Comparison of ENCODE assay signal across 23 cellular contexts in the genomic region with DNA sequence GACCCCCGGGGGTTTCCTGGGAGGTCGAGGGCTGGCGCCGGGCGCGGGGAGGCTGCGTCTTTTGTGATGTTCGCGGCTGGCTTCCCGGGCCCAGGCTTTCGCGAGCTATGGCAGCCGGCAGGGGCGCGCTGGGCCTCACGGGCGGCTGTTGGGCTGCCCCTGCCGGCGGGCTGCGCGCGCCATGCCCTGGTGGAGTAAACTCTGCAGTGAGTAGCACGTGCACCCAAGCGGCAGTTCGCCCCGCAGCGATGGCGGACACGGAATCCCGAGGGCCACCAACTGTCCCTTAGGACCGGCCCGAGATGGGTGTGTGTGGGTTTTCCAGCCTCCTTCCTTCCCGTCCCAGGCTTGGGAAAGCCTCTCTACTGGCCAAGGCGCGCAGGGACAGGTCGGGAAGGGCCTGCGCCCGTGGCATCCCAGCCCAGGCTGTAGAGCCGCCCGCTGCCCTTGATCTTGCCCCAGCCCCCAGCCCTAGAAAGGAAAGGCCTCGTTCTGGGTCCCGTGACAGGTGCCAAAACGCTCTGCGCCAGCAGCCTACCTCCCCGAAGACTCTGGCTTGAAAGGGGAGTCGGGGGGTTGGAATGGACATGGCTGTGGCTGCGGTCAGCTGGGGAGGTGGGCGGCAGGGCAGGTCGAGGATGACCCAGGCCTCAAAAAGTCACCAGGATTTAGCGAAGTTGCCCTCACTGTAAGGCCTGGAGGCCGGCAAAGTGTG.
"Had no signal": no experiment of that assay in that cellular context is flagged by ENCODE, and none has a peak within 500 bp of the region (broad histone marks: within the 10 kb centered on the region; RNA-seq: fewer than 3 reads in every experiment).

No MANE protein-coding gene starts in this region.

- H3K4me1 ChIP-seq: foreskin keratinocyte, heart right ventricle, parathyroid adenoma, psoas muscle, suprapubic skin had no signal

- H3K4me1 Mint-ChIP-seq: activated CD4-positive, alpha-beta memory T cell treated with anti-CD3 and anti-CD28 coated beads, Interleukin-2, amount 10 ng/mL, durations not matched to agents 7 days and 5 days; activated T-helper 17 cell treated with anti-CD3 and anti-CD28 coated beads, Interleukin-2, amount 50 U/mL, for 72 hours; endodermal cell; naive B cell had no signal

- H3K9me3 ChIP-seq: heart right ventricle, psoas muscle, spleen, suprapubic skin, tibial nerve had no signal

- H3K4me3 Mint-ChIP-seq: activated CD4-positive, alpha-beta memory T cell treated with anti-CD3 and anti-CD28 coated beads, Interleukin-2, amount 10 ng/mL, durations not matched to agents 7 days and 5 days; activated CD4-positive, alpha-beta T cell treated with anti-CD3 and anti-CD28 coated beads, Interleukin-2, amount 10 ng/mL, durations not matched to agents 24 days and 14 days; activated T-cell treated with anti-CD3 and anti-CD28 coated beads, Interleukin-2, amount 50 U/mL, for 4 hours; activated T-helper 17 cell treated with anti-CD3 and anti-CD28 coated beads, Interleukin-2, amount 50 U/mL, for 72 hours; endodermal cell; naive B cell had no signal

- ATAC-seq: activated CD4-positive, CD25-positive, alpha-beta regulatory T cell treated with anti-CD3 and anti-CD28 coated beads, Interleukin-2, amount 50 U/mL, for 24 hours; activated T-cell treated with anti-CD3 and anti-CD28 coated beads, Interleukin-2, amount 50 U/mL, for 4 hours; activated T-helper 17 cell treated with anti-CD3 and anti-CD28 coated beads, Interleukin-2, amount 50 U/mL, for 72 hours; esophagus mucosa; foreskin keratinocyte; heart right ventricle; left ventricle myocardium superior; psoas muscle had no signal

- H3K27me3 ChIP-seq: foreskin keratinocyte, heart right ventricle, spleen, suprapubic skin, tibial nerve had no signal

- H3K36me3 Mint-ChIP-seq: naive B cell had no signal

- H3K27ac ChIP-seq: foreskin keratinocyte, heart right ventricle, parathyroid adenoma, psoas muscle, spleen, suprapubic skin, tibial nerve, WERI-Rb-1 had no signal

- H3K36me3 ChIP-seq: heart right ventricle, suprapubic skin, WERI-Rb-1 had no signal

- H3K4me3 ChIP-seq: heart right ventricle, psoas muscle, spleen, suprapubic skin, tibial nerve had no signal

- H3K9me3 Mint-ChIP-seq: activated CD4-positive, alpha-beta memory T cell treated with anti-CD3 and anti-CD28 coated beads, Interleukin-2, amount 10 ng/mL, durations not matched to agents 7 days and 5 days; activated CD4-positive, alpha-beta T cell treated with anti-CD3 and anti-CD28 coated beads, Interleukin-2, amount 10 ng/mL, durations not matched to agents 24 days and 14 days; activated T-cell treated with anti-CD3 and anti-CD28 coated beads, Interleukin-2, amount 50 U/mL, for 4 hours; activated T-helper 17 cell treated with anti-CD3 and anti-CD28 coated beads, Interleukin-2, amount 50 U/mL, for 72 hours; endodermal cell; naive B cell had no signal

- H3K27ac Mint-ChIP-seq: activated CD4-positive, alpha-beta memory T cell treated with anti-CD3 and anti-CD28 coated beads, Interleukin-2, amount 10 ng/mL, durations not matched to agents 7 days and 5 days; activated CD4-positive, alpha-beta T cell treated with anti-CD3 and anti-CD28 coated beads, Interleukin-2, amount 10 ng/mL, durations not matched to agents 24 days and 14 days; activated T-helper 17 cell treated with anti-CD3 and anti-CD28 coated beads, Interleukin-2, amount 50 U/mL, for 72 hours; endodermal cell; naive B cell had no signal

- DNase-seq: activated CD4-positive, alpha-beta memory T cell treated with anti-CD3 and anti-CD28 coated beads, Interleukin-2, amount 10 ng/mL, durations not matched to agents 7 days and 5 days; activated CD4-positive, alpha-beta T cell treated with anti-CD3 and anti-CD28 coated beads, Interleukin-2, amount 10 ng/mL, durations not matched to agents 24 days and 14 days; activated gamma-delta T cell treated with Interleukin-2 at 50 U/mL for 16 hours; activated naive CD4-positive, alpha-beta T cell treated with anti-CD3 and anti-CD28 coated beads, Interleukin-2, amount 50 U/mL, for 16 hours; activated T-cell treated with anti-CD3 and anti-CD28 coated beads, Interleukin-2, amount 50 U/mL, for 4 hours; amniotic stem cell; central memory CD4-positive, alpha-beta T cell; endodermal cell; foreskin keratinocyte; heart right ventricle; left ventricle myocardium superior; naive B cell; nucleus accumbens; psoas muscle; spleen; stimulated activated naive CD4-positive, alpha-beta T cell; WERI-Rb-1 had no signal

- H3K27me3 Mint-ChIP-seq: activated T-helper 17 cell treated with anti-CD3 and anti-CD28 coated beads, Interleukin-2, amount 50 U/mL, for 72 hours; naive B cell had no signal
